Comparison of ENCODE assay signal across 9 cellular contexts in the genomic region with DNA sequence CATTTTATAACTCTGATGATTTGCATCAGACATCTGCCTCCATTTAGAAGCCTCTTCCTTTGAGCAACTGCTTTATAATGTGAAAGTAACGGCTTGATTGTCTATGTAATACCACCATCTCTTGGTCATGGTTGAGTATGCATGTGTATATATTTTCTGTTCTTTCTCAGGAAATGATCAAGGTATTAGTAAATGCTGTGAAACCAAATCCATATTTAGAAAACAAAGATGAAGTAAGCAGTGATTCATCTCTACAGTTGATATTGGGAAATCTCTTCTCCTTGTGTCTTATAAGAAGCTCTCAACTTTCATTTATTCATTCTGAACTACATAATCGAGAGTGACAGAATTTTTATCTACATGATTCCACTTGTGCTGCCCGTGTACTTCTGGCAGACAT.
DNase-seq lines count a peak whose midpoint lies in the region; ATAC-seq, FAIRE-seq and TF ChIP-seq lines count a peak whose summit lies in the region.
"Had no signal": no experiment of that assay in that cellular context is flagged by ENCODE, and none has a peak within 500 bp of the region (broad histone marks: within the 10 kb centered on the region; RNA-seq: fewer than 3 reads in every experiment).

No MANE protein-coding gene starts in this region.

- FAIRE-seq in GM12892 (lab: Jason Lieb, UNC), result no peak

- ATAC-seq in GM18502 (IDR thresholded peaks at IDR 0.05; ENCODE audit: poor library complexity, unreplicated experiment) (peak; percentile 91), HG02610 (IDR thresholded peaks at IDR 0.05; ENCODE audit: unreplicated experiment) (peak; percentile 84), natural killer cell (no peak)

- H3K4me1 ChIP-seq in colonic mucosa, result no peaks in the 10 kb centered on the region

- H3K9me3 ChIP-seq in colonic mucosa, result no peaks in the 10 kb centered on the region

- DNase-seq in NB4 (ENCODE audit: low read depth), result peak; percentile 32
- no peak for DNase-seq in colonic mucosa
- DNase-seq in myocyte (ENCODE audit: low read depth), result peak; percentile 55
- no peak for DNase-seq in GM12892 (ENCODE audit: insufficient read length)
- DNase-seq in natural killer cell, result no peak
- DNase-seq: activated naive CD8-positive, alpha-beta T cell treated with anti-CD3 and anti-CD28 coated beads, Interleukin-2, amount 10 ng/mL, durations not matched to agents 7 days and 5 days had no signal

- H3K27me3 ChIP-seq in colonic mucosa, result no peaks in the 10 kb centered on the region

- no peak overlapping the region for H3K27ac ChIP-seq in colonic mucosa

- no peaks in the 10 kb centered on the region for H3K36me3 Mint-ChIP-seq in natural killer cell
- H3K36me3 Mint-ChIP-seq: activated naive CD8-positive, alpha-beta T cell treated with anti-CD3 and anti-CD28 coated beads, Interleukin-2, amount 10 ng/mL, durations not matched to agents 7 days and 5 days had no signal

- peaks cover 0 to 4% of the 10 kb centered on the region in 2 donors for H3K9me3 Mint-ChIP-seq in natural killer cell

- no peaks in the 10 kb centered on the region for H3K27me3 Mint-ChIP-seq in natural killer cell (ENCODE audit: low read depth in 2 of 2)
- H3K27me3 Mint-ChIP-seq: activated naive CD8-positive, alpha-beta T cell treated with anti-CD3 and anti-CD28 coated beads, Interleukin-2, amount 10 ng/mL, durations not matched to agents 7 days and 5 days; stimulated activated naive CD8-positive, alpha-beta T cell treated with anti-CD3 and anti-CD28 coated beads, Interleukin-15, Interleukin-2, amounts not matched to agents 100 ng/mL and 50 ng/mL, for 24 hours had no signal

- no peaks in the 10 kb centered on the region for H3K4me1 Mint-ChIP-seq in natural killer cell
- H3K4me1 Mint-ChIP-seq: activated naive CD8-positive, alpha-beta T cell treated with anti-CD3 and anti-CD28 coated beads, Interleukin-2, amount 10 ng/mL, durations not matched to agents 7 days and 5 days had no signal

- TF ChIP-seq POLR2A in NB4 (IDR thresholded peaks at IDR 0.05; ENCODE audit: extremely low read depth, insufficient read length) (no peak), GM12892 (IDR thresholded peaks at IDR 0.05; ENCODE audit: low read depth, low read length) (no peak)

- no peak overlapping the region for H3K27ac Mint-ChIP-seq in natural killer cell
- H3K27ac Mint-ChIP-seq: activated naive CD8-positive, alpha-beta T cell treated with anti-CD3 and anti-CD28 coated beads, Interleukin-2, amount 10 ng/mL, durations not matched to agents 7 days and 5 days; stimulated activated naive CD8-positive, alpha-beta T cell treated with anti-CD3 and anti-CD28 coated beads, Interleukin-15, Interleukin-2, amounts not matched to agents 100 ng/mL and 50 ng/mL, for 24 hours had no signal

- no peaks in the 10 kb centered on the region for H3K36me3 ChIP-seq in colonic mucosa

- no peak overlapping the region for H3K4me3 Mint-ChIP-seq in natural killer cell
- H3K4me3 Mint-ChIP-seq: activated naive CD8-positive, alpha-beta T cell treated with anti-CD3 and anti-CD28 coated beads, Interleukin-2, amount 10 ng/mL, durations not matched to agents 7 days and 5 days; stimulated activated naive CD8-positive, alpha-beta T cell treated with anti-CD3 and anti-CD28 coated beads, Interleukin-15, Interleukin-2, amounts not matched to agents 100 ng/mL and 50 ng/mL, for 24 hours had no signal

- H3K9ac ChIP-seq in colonic mucosa (ENCODE audit: low read depth in 2 of 2, low read length in 2 of 2), result no peak overlapping the region

- H3K4me3 ChIP-seq in NB4 (ENCODE audit: low read depth, low read length) (no peak overlapping the region), colonic mucosa (no peak overlapping the region)

- TF ChIP-seq CTCF in NB4 (IDR thresholded peaks at IDR 0.05; ENCODE audit: low read depth, low read length), result no peak
- TF ChIP-seq CTCF in colonic mucosa (IDR thresholded peaks at IDR 0.05), result peak; percentile 15
- TF ChIP-seq CTCF in natural killer cell (IDR thresholded peaks at IDR 0.05), result no peak

- intact Hi-C loops in colonic mucosa (cut with DNase I), result loop anchor here (5.0 kb wide), 1 partner anchor 245 kb away; no protein-coding TSS in a partner anchor
- intact Hi-C loops in natural killer cell (cut with micrococcal nuclease), result no loop called here

Comparison
In these comparisons a context has a peak if more than half of its experiments do, and no peak if none do; other contexts are left out.
1. ATAC-seq: peak in GM18502 (single experiment) and HG02610 (single experiment); none in natural killer cell (0 of 3).
2. DNase-seq: peak in NB4 (single experiment) and myocyte (single experiment); none in colonic mucosa (single experiment), GM12892 (single experiment) and natural killer cell (single experiment).